In genomic region chr12:132172619-132173018, GRCh38 we compare ENCODE assay signal across 8 cellular contexts.
"Had no signal": no experiment of that assay in that cellular context is flagged by ENCODE, and none has a peak within 500 bp of the region (broad histone marks: within the 10 kb centered on the region; RNA-seq: fewer than 3 reads in every experiment).

No MANE protein-coding gene starts in this region.

- H3K4me1 ChIP-seq: breast epithelium, foreskin keratinocyte, heart left ventricle, tibial artery had no signal

- H3K4me3 ChIP-seq: breast epithelium, heart left ventricle, tibial artery had no signal

- H3K9me3 ChIP-seq: breast epithelium, heart left ventricle, tibial artery had no signal

- H3K27ac ChIP-seq: breast epithelium, foreskin keratinocyte, heart left ventricle, tibial artery had no signal

- ATAC-seq: activated CD4-positive, CD25-positive, alpha-beta regulatory T cell treated with anti-CD3 and anti-CD28 coated beads, Interleukin-2, amount 50 U/mL, for 24 hours; foreskin keratinocyte; heart left ventricle had no signal

- H3K36me3 ChIP-seq: breast epithelium, heart left ventricle, tibial artery had no signal

- DNase-seq: anterior cingulate cortex, foreskin keratinocyte, islet precursor cell, small intestine, tibial artery had no signal
